Comparison of ENCODE assay signal across 25 cellular contexts in genomic region chr22:19451570-19451969, GRCh38. TPM values are rescaled to one million over a fixed set of nuclear protein-coding genes. Genes with fewer than 3 reads are reported as not detected.
"Had no signal": no experiment of that assay in that cellular context is flagged by ENCODE, and none has a peak within 500 bp of the region (broad histone marks: within the 10 kb centered on the region; RNA-seq: fewer than 3 reads in every experiment).

No MANE protein-coding gene starts in this region.

- H3K4me3 ChIP-seq: coronary artery, esophagus muscularis mucosa, hepatocyte, left lung, lung, sigmoid colon, smooth muscle cell, thoracic aorta, vagina had no signal

- H3K27me3 ChIP-seq: esophagus muscularis mucosa, hepatocyte, left lung, sigmoid colon, vagina had no signal

- DNase-seq: activated CD4-positive, alpha-beta T cell treated with anti-CD3 and anti-CD28 coated beads, Interleukin-2, amount 10 ng/mL, durations not matched to agents 7 days and 5 days; activated naive CD4-positive, alpha-beta T cell treated with Interleukin-2 at 50 U/mL for 16 hours; amygdala; cerebellar nuclear complex; glutamatergic neuron; immature natural killer cell; kidney glomerular epithelial cell; left lung; naive B cell; retina; sigmoid colon; stimulated activated CD4-positive, alpha-beta T cell treated with anti-CD3 and anti-CD28 coated beads, Interleukin-15, amount 100 ng/mL, for 24 hours; stimulated activated naive B cell treated with anti-CD40 and anti-IgM and Interleukin-4, amounts not matched to agents 10 μg/mL and 1 μg/mL and 100 μg/mL, for 72 hours; SW 1271 had no signal

- H2AFZ ChIP-seq: hepatocyte had no signal

- H3K4me3 Mint-ChIP-seq: activated CD4-positive, alpha-beta T cell treated with anti-CD3 and anti-CD28 coated beads, Interleukin-2, amount 10 ng/mL, durations not matched to agents 7 days and 5 days; immature natural killer cell; naive B cell; stimulated activated naive B cell treated with anti-CD40 and anti-IgM and Interleukin-4, amounts not matched to agents 10 μg/mL and 1 μg/mL and 100 μg/mL, for 72 hours; type B pancreatic cell had no signal

- H3K4me2 ChIP-seq: hepatocyte, smooth muscle cell had no signal

- H3K27ac ChIP-seq: coronary artery, esophagus muscularis mucosa, hepatocyte, left lung, sigmoid colon, thoracic aorta, vagina had no signal

- H3K9me3 Mint-ChIP-seq: activated CD4-positive, alpha-beta T cell treated with anti-CD3 and anti-CD28 coated beads, Interleukin-2, amount 10 ng/mL, durations not matched to agents 7 days and 5 days; activated T-helper 2 cell treated with anti-CD3 and anti-CD28 coated beads, Interferon-gamma antibody, Interleukin-2, Interleukin-4, amounts not matched to agents 10 μg/mL and 5 μg/mL and 100 μg/mL, durations not matched to agents 14 hours and 24 hours and 36 hours; immature natural killer cell; naive B cell; stimulated activated naive B cell treated with anti-CD40 and anti-IgM and Interleukin-4, amounts not matched to agents 10 μg/mL and 1 μg/mL and 100 μg/mL, for 72 hours; type B pancreatic cell had no signal

- ATAC-seq: left lung; stimulated activated naive B cell treated with anti-CD40 and anti-IgM and Interleukin-4, amounts not matched to agents 10 μg/mL and 1 μg/mL and 100 μg/mL, for 72 hours had no signal

- H3K9me3 ChIP-seq: esophagus muscularis mucosa, left lung, sigmoid colon, thoracic aorta, vagina had no signal

- H3K27ac Mint-ChIP-seq: activated CD4-positive, alpha-beta T cell treated with anti-CD3 and anti-CD28 coated beads, Interleukin-2, amount 10 ng/mL, durations not matched to agents 7 days and 5 days; activated T-helper 2 cell treated with anti-CD3 and anti-CD28 coated beads, Interferon-gamma antibody, Interleukin-2, Interleukin-4, amounts not matched to agents 10 μg/mL and 5 μg/mL and 100 μg/mL, durations not matched to agents 14 hours and 24 hours and 36 hours; progenitor cell of endocrine pancreas; type B pancreatic cell had no signal

- H3K27me3 Mint-ChIP-seq: activated CD4-positive, alpha-beta T cell treated with anti-CD3 and anti-CD28 coated beads, Interleukin-2, amount 10 ng/mL, durations not matched to agents 7 days and 5 days; naive B cell; progenitor cell of endocrine pancreas; stimulated activated naive B cell treated with anti-CD40 and anti-IgM and Interleukin-4, amounts not matched to agents 10 μg/mL and 1 μg/mL and 100 μg/mL, for 72 hours; type B pancreatic cell had no signal

RNA-seq across cellular contexts. Expression of gene CDC45, which starts 28.1 kb away (rescaled TPM):
- total RNA-seq: mesenteric fat pad had no signal
